9 cellular contexts compared by ENCODE assay signal in the genomic region with DNA sequence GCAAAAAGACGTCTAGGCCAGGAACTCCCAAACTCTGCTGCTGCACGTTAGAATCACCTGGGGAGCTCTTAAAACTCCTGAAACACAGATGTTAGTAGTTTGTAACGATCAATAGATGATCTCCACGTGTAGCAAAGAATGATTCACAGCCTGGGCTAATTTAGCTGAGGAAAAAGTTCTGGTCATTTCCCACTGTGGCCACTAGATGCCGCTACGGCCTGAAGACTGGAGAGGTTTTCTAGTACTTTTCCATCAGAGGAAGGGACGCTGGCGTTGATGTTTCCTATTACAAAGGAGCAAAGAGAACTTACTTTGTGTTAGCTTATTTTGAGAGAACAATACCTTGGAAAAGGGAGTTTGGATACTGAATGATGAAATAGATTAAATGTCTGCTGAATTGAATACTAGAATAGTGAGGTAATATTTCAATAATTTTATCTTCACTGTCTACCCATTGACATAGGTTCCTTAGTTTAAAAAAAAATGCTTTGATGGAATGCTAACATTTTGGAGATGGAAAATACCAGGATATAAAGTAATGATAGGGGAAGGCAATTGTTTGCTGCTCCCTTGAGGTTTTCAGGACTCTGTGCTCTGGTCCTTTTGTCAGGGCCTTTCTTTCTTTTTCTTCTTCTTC.
DNase-seq lines count a peak whose midpoint lies in the region; ATAC-seq, FAIRE-seq and TF ChIP-seq lines count a peak whose summit lies in the region.
"Had no signal": no experiment of that assay in that cellular context is flagged by ENCODE, and none has a peak within 500 bp of the region (broad histone marks: within the 10 kb centered on the region; RNA-seq: fewer than 3 reads in every experiment).

No MANE protein-coding gene starts in this region.

- H3K9me3 Mint-ChIP-seq in endothelial cell (ENCODE audit: unreplicated experiment) = no peaks in the 10 kb centered on the region
- H3K9me3 Mint-ChIP-seq: activated naive CD4-positive, alpha-beta T cell treated with anti-CD3 and anti-CD28 coated beads, Interleukin-2, amount 50 U/mL, for 24 hours had no signal

- no peak overlapping the region for H3K4me3 Mint-ChIP-seq in endothelial cell (ENCODE audit: unreplicated experiment)
- H3K4me3 Mint-ChIP-seq: activated naive CD4-positive, alpha-beta T cell treated with anti-CD3 and anti-CD28 coated beads, Interleukin-2, amount 50 U/mL, for 24 hours had no signal

- H3K27me3 Mint-ChIP-seq in endothelial cell (ENCODE audit: unreplicated experiment) = no peaks in the 10 kb centered on the region

- no peak for FAIRE-seq in HTR-8/SVneo (lab: Jason Lieb, UNC)

- peak; percentile 81 for DNase-seq in Caki2 (ENCODE audit: low read depth)
- DNase-seq in HTR-8/SVneo (ENCODE audit: insufficient read length, low spot score) = peak; percentile 78
- peak; percentile 49 to 85 for DNase-seq in NOMO-1 (lab: John Stamatoyannopoulos, UW; ENCODE audit: unreplicated experiment in 2 of 2)
- DNase-seq in activated CD8-positive, alpha-beta memory T cell treated with anti-CD3 and anti-CD28 coated beads for 4 hours (ENCODE audit: low read depth in 2 of 2) = peak; percentile 28 to 44
- DNase-seq in endothelial cell (ENCODE audit: low spot score) = peak; percentile 84
- peak; percentile 66 for DNase-seq in middle frontal gyrus (ENCODE audit: extremely low spot score, low spot score)
- DNase-seq in stimulated activated CD8-positive, alpha-beta memory T cell treated with anti-CD3 and anti-CD28 coated beads, Interleukin-4, amount 100 ng/mL, for 48 hours = peak; percentile 85

- peak; percentile 94 for TF ChIP-seq CTCF in endothelial cell (IDR thresholded peaks at IDR 0.05; ENCODE audit: unreplicated experiment)

- in situ Hi-C loops in Caki2 (cut with HindIII; ENCODE audit: low pct_unique_long_range_greater_than_20kb, low sequenced_read_pairs) = loop anchor here (10.0 to 25.0 kb wide), 3 partner anchors 163 to 351 kb away; a partner anchor contains a TSS

- H3K36me3 Mint-ChIP-seq in endothelial cell (ENCODE audit: low read depth, unreplicated experiment) = no peaks in the 10 kb centered on the region
- H3K36me3 Mint-ChIP-seq: activated naive CD4-positive, alpha-beta T cell treated with anti-CD3 and anti-CD28 coated beads, Interleukin-2, amount 50 U/mL, for 24 hours had no signal

- peaks cover 7% of the 10 kb centered on the region for H3K4me1 Mint-ChIP-seq in endothelial cell (ENCODE audit: unreplicated experiment)

- ATAC-seq in GM21390 (IDR thresholded peaks at IDR 0.05; ENCODE audit: unreplicated experiment) = peak; percentile 80

- H3K27ac Mint-ChIP-seq in endothelial cell (ENCODE audit: unreplicated experiment) = peak overlapping the region; percentile 44
- H3K27ac Mint-ChIP-seq: activated naive CD4-positive, alpha-beta T cell treated with anti-CD3 and anti-CD28 coated beads, Interleukin-2, amount 50 U/mL, for 24 hours had no signal

Comparison
In these comparisons a context has a peak if more than half of its experiments do, and no peak if none do; other contexts are left out.
1. Peak in every context shown above with its lines: DNase-seq and ATAC-seq.